1 cellular context compared by ENCODE assay signal in genomic region chr11:65858354-65859133, GRCh38.
TF ChIP-seq lines count a peak whose summit lies in the region.

No MANE protein-coding gene starts in this region.

TF ChIP-seq in K562, 482 proteins besides CTCF, POLR2A, EP300 and RAD21 (continued from another document and continues in another):
- TF ChIP-seq HMBOX1 (IDR thresholded peaks at IDR 0.05) (0 out of 2 replicates have a peak, but pooled peaks have one; percentile 18), SREBF2 (CRISPR knock-in tag; IDR thresholded peaks at IDR 0.05) (no peak), PHF8 (IDR thresholded peaks at IDR 0.05; ENCODE audit: borderline replicate concordance, low read length) (peak; percentile 32; the same call in 1 of the 2 replicates), ZNF76 (CRISPR knock-in tag; IDR thresholded peaks at IDR 0.05; ENCODE audit: borderline replicate concordance) (no peak), TAF15 (IDR thresholded peaks at IDR 0.05; ENCODE audit: low read depth, low read length) (no peak), HBP1 (CRISPR knock-in tag; IDR thresholded peaks at IDR 0.05) (no peak), CHCHD3 (CRISPR knock-in tag; IDR thresholded peaks at IDR 0.05) (0 out of 2 replicates have a peak, but pooled peaks have one; percentile 44), SRSF9 (IDR thresholded peaks at IDR 0.05; ENCODE audit: borderline replicate concordance, low read depth, low read length) (no peak), ZNF212 (CRISPR knock-in tag; IDR thresholded peaks at IDR 0.05) (no peak), MAX (CRISPR knock-in tag; IDR thresholded peaks at IDR 0.05) (peak; percentile 17; the same call in 1 of the 2 replicates), MLLT1 (IDR thresholded peaks at IDR 0.05) (peak; percentile 6 to 55; a peak in 2 of 4 replicates), ZBTB34 (CRISPR knock-in tag; IDR thresholded peaks at IDR 0.05) (no peak), NFE2L1 (tag; IDR thresholded peaks at IDR 0.05; ENCODE audit: borderline replicate concordance, low read depth) (no peak), ZNF398 (CRISPR knock-in tag; IDR thresholded peaks at IDR 0.05) (no peak), ZNF165 (CRISPR knock-in tag; IDR thresholded peaks at IDR 0.05; ENCODE audit: borderline replicate concordance) (no peak), NCOA6 (IDR thresholded peaks at IDR 0.05) (no peak), NFYB (IDR thresholded peaks at IDR 0.05; ENCODE audit: extremely low read depth, insufficient read length) (peak; percentile 87), RFX1 (IDR thresholded peaks at IDR 0.05) (no peak), ATF7 (IDR thresholded peaks at IDR 0.05) (peak; percentile 12; the same call in 1 of the 2 replicates), USF1 (CRISPR knock-in tag; IDR thresholded peaks at IDR 0.05) (no peak), ZFPM2 (CRISPR knock-in tag; IDR thresholded peaks at IDR 0.05) (peak; percentile 45; the same call in 1 of the 2 replicates), SMARCA5 (IDR thresholded peaks at IDR 0.05) (0 out of 2 replicates have a peak, but pooled peaks have one; percentile 19), ZNF551 (CRISPR knock-in tag; IDR thresholded peaks at IDR 0.05) (peak; percentile 66; the same call in 1 of the 2 replicates), SRSF7 (optimal IDR thresholded peaks at IDR 0.05; ENCODE audit: low read depth, low read length) (no peak), PCBP1 (IDR thresholded peaks at IDR 0.05; ENCODE audit: low read depth, low read length, poor library complexity, severe bottlenecking) (no peak), ELF1 (tag; IDR thresholded peaks at IDR 0.05) (peak; percentile 21), SMAD1 (IDR thresholded peaks at IDR 0.05; ENCODE audit: low read depth, low read length, partially characterized antibody) (no peak), MGA (IDR thresholded peaks at IDR 0.05) (peak; percentile 29; the same call in 1 of the 2 replicates), AFF4 (CRISPR knock-in tag; IDR thresholded peaks at IDR 0.05) (no peak)
